Comparison of ENCODE assay signal across 19 cellular contexts in the genomic region with DNA sequence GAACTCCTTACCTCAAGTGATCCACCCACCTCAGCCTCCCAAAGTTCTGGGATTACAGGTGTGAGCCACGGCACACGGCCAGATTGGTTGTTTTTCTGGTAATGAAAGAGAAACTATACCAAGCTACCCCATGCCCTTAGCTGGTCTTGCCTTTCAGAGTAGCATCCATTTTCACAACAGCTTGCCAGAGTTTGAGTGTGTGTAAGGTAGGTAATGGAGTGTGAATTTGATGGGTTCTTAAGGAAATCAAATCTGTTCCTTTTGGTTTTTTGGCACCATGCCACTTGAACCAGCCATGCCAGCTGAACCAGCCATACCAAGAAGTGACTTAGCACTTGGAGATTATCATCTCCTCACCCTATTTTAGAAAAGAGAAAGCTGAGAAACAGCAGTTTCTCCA. TPM values are rescaled to one million over a fixed set of nuclear protein-coding genes. Genes with fewer than 3 reads are reported as not detected.
A peak's percentile ranks its signal among the peaks of the same experiment; 100 is the strongest.
DNase-seq lines count a peak whose midpoint lies in the region; ATAC-seq, FAIRE-seq and TF ChIP-seq lines count a peak whose summit lies in the region.
"Had no signal": no experiment of that assay in that cellular context is flagged by ENCODE, and none has a peak within 500 bp of the region (broad histone marks: within the 10 kb centered on the region; RNA-seq: fewer than 3 reads in every experiment).

No MANE protein-coding gene starts in this region.

- peak overlapping the region; percentile 53 for H3K27ac Mint-ChIP-seq in activated naive CD4-positive, alpha-beta T cell treated with anti-CD3 and anti-CD28 coated beads, Interleukin-2, amount 10 ng/mL, durations not matched to agents 7 days and 5 days
- H3K27ac Mint-ChIP-seq in natural killer cell treated with Interleukin-12 subunit alpha and Interleukin-12 subunit beta and Interleukin-15 and Interleukin-18, amount 100 ng/mL, for 72 hours, result peak overlapping the region; percentile 30 to 74
- H3K27ac Mint-ChIP-seq: type B pancreatic cell had no signal

- intact Hi-C loops in body of pancreas (cut with DNase I), result no loop called here

- peak in 1 of 2 donors; percentile 46 for ATAC-seq in natural killer cell treated with Interleukin-12 subunit alpha and Interleukin-12 subunit beta and Interleukin-15 and Interleukin-18, amount 100 ng/mL, for 72 hours
- no peak for ATAC-seq in body of pancreas

- no peaks in the 10 kb centered on the region for H3K9me3 Mint-ChIP-seq in activated naive CD4-positive, alpha-beta T cell treated with anti-CD3 and anti-CD28 coated beads, Interleukin-2, amount 10 ng/mL, durations not matched to agents 7 days and 5 days
- H3K9me3 Mint-ChIP-seq in natural killer cell treated with Interleukin-12 subunit alpha and Interleukin-12 subunit beta and Interleukin-15 and Interleukin-18, amount 100 ng/mL, for 72 hours, result no peaks in the 10 kb centered on the region
- H3K9me3 Mint-ChIP-seq: type B pancreatic cell had no signal

- peaks cover 53% of the 10 kb centered on the region for H3K36me3 Mint-ChIP-seq in activated naive CD4-positive, alpha-beta T cell treated with anti-CD3 and anti-CD28 coated beads, Interleukin-2, amount 10 ng/mL, durations not matched to agents 7 days and 5 days
- peaks cover 14% of the 10 kb centered on the region for H3K36me3 Mint-ChIP-seq in natural killer cell treated with Interleukin-12 subunit alpha and Interleukin-12 subunit beta and Interleukin-15 and Interleukin-18, amount 100 ng/mL, for 72 hours
- H3K36me3 Mint-ChIP-seq: type B pancreatic cell had no signal

- H3K27me3 Mint-ChIP-seq in activated naive CD4-positive, alpha-beta T cell treated with anti-CD3 and anti-CD28 coated beads, Interleukin-2, amount 10 ng/mL, durations not matched to agents 7 days and 5 days, result no peaks in the 10 kb centered on the region
- H3K27me3 Mint-ChIP-seq in natural killer cell treated with Interleukin-12 subunit alpha and Interleukin-12 subunit beta and Interleukin-15 and Interleukin-18, amount 100 ng/mL, for 72 hours, result no peaks in the 10 kb centered on the region
- H3K27me3 Mint-ChIP-seq: type B pancreatic cell had no signal

- no peaks in the 10 kb centered on the region for H3K27me3 ChIP-seq in body of pancreas
- H3K27me3 ChIP-seq: neutrophil, sigmoid colon had no signal

- no peaks in the 10 kb centered on the region for H3K9me3 ChIP-seq in body of pancreas
- H3K9me3 ChIP-seq: neutrophil, sigmoid colon had no signal

- TF ChIP-seq CTCF in VCaP (conservative IDR thresholded peaks at IDR 0.05), result no peak
- no peak for TF ChIP-seq CTCF in body of pancreas (IDR thresholded peaks at IDR 0.05)

- peak overlapping the region; percentile 41; the same call in 1 of the 2 replicates for H3K27ac ChIP-seq in VCaP
- H3K27ac ChIP-seq in body of pancreas, result no peak overlapping the region
- H3K27ac ChIP-seq: neutrophil, SK-N-MC had no signal

- peaks cover 30% of the 10 kb centered on the region for H3K4me1 ChIP-seq in body of pancreas

- 85 to 100% methylated on average over 2 of the region's 2 CpGs for WGBS in body of pancreas, 2 donors

- FAIRE-seq in GM18507 (lab: Jason Lieb, UNC), result peak; percentile 15
- FAIRE-seq: H1, HTR-8/SVneo had no signal

- CTCF ChIA-PET in activated naive CD4-positive, alpha-beta T cell treated with anti-CD3 and anti-CD28 coated beads, Interleukin-2, amount 10 ng/mL, durations not matched to agents 7 days and 5 days (lab: Charles Lee), result interaction anchor here (1.1 to 3.3 kb wide), 6 partner anchors 15 to 49 kb away, joined by 3 to 12 read pairs (median 4); no protein-coding TSS in a partner anchor

- DNase-seq in activated naive CD4-positive, alpha-beta T cell treated with anti-CD3 and anti-CD28 coated beads, Interleukin-2, amount 10 ng/mL, durations not matched to agents 7 days and 5 days, result peak; percentile 30
- no peak for DNase-seq in activated naive CD4-positive, alpha-beta T cell treated with anti-CD3 and anti-CD28 coated beads, Interleukin-2, amount 50 U/mL, for 16 hours
- DNase-seq in GM18507 (ENCODE audit: extremely low spot score, insufficient read length, low read depth), result no peak
- no peak for DNase-seq in natural killer cell treated with Interleukin-12 subunit alpha and Interleukin-12 subunit beta and Interleukin-15 and Interleukin-18, amount 100 ng/mL, for 72 hours (ENCODE audit: low spot score)
- DNase-seq in GOT3 (lab: John Stamatoyannopoulos, UW), result no peak
- no peak for DNase-seq in body of pancreas
- no peak for DNase-seq in stimulated activated CD4-positive, alpha-beta T cell treated with anti-CD3 and anti-CD28 coated beads, Interleukin-2, amount 100 ng/mL, for 24 hours
- DNase-seq: DMS53; NCI-H345; sigmoid colon; stimulated activated CD4-positive, alpha-beta T cell treated with anti-CD3 and anti-CD28 coated beads, Interleukin-4, amount 100 ng/mL, for 1 hour had no signal

- no peak overlapping the region for H3K4me3 Mint-ChIP-seq in activated naive CD4-positive, alpha-beta T cell treated with anti-CD3 and anti-CD28 coated beads, Interleukin-2, amount 10 ng/mL, durations not matched to agents 7 days and 5 days
- H3K4me3 Mint-ChIP-seq in natural killer cell treated with Interleukin-12 subunit alpha and Interleukin-12 subunit beta and Interleukin-15 and Interleukin-18, amount 100 ng/mL, for 72 hours, result peak overlapping the region; percentile 88
- H3K4me3 Mint-ChIP-seq: type B pancreatic cell had no signal

- H3K4me1 Mint-ChIP-seq in activated naive CD4-positive, alpha-beta T cell treated with anti-CD3 and anti-CD28 coated beads, Interleukin-2, amount 10 ng/mL, durations not matched to agents 7 days and 5 days, result peaks cover 94% of the 10 kb centered on the region
- H3K4me1 Mint-ChIP-seq in natural killer cell treated with Interleukin-12 subunit alpha and Interleukin-12 subunit beta and Interleukin-15 and Interleukin-18, amount 100 ng/mL, for 72 hours (ENCODE audit: low read depth in 2 of 2), result peaks cover 70 to 73% of the 10 kb centered on the region in 2 donors

- H3K36me3 ChIP-seq in body of pancreas (replicated peaks in 1 of 2; ENCODE audit: insufficient read depth in 1 of 2, low read depth in 2 of 2), result no peaks in the 10 kb centered on the region

- TF ChIP-seq POLR2A in body of pancreas (IDR thresholded peaks at IDR 0.05), result no peak

- H3K4me3 ChIP-seq in body of pancreas, result no peak overlapping the region
- H3K4me3 ChIP-seq: sigmoid colon, SK-N-MC had no signal

RNA-seq across cellular contexts. Expression of a gene that starts 5.1 kb away (rescaled TPM):
- total RNA-seq in natural killer cell treated with Interleukin-12 subunit alpha and Interleukin-12 subunit beta and Interleukin-15 and Interleukin-18, amount 100 ng/mL, for 72 hours, result 100 to 1,000 TPM; 118 to 166 TPM
- 10 to 100 TPM; 62.8 to 69.9 TPM for total RNA-seq in body of pancreas

RNA-seq across cellular contexts. Expression of a gene that starts 18.9 kb away (rescaled TPM):
- not detected for total RNA-seq in natural killer cell treated with Interleukin-12 subunit alpha and Interleukin-12 subunit beta and Interleukin-15 and Interleukin-18, amount 100 ng/mL, for 72 hours
- total RNA-seq in body of pancreas, result under 1 TPM in 1 of 2 donors, not detected in 1; 0.26 TPM
- total RNA-seq: glomerular endothelial cell, mesenteric fat pad had no signal

RNA-seq across cellular contexts. Expression of a gene that starts 56.6 kb away (rescaled TPM):
- total RNA-seq in natural killer cell treated with Interleukin-12 subunit alpha and Interleukin-12 subunit beta and Interleukin-15 and Interleukin-18, amount 100 ng/mL, for 72 hours, result 100 to 1,000 TPM in 1 of 2 donors, 10 to 100 TPM in 1; 66.5 to 102 TPM
- 10 to 100 TPM in 1 of 2 donors, 1 to 10 TPM in 1; 8.2 to 16.9 TPM for total RNA-seq in body of pancreas
